10 cellular contexts compared by ENCODE assay signal in genomic region chr6:112027942-112028674, GRCh38. TPM values are rescaled to one million over a fixed set of nuclear protein-coding genes. Genes with fewer than 3 reads are reported as not detected.
DNase-seq lines count a peak whose midpoint lies in the region; ATAC-seq and TF ChIP-seq lines count a peak whose summit lies in the region.
"Had no signal": no experiment of that assay in that cellular context is flagged by ENCODE, and none has a peak within 500 bp of the region (broad histone marks: within the 10 kb centered on the region; RNA-seq: fewer than 3 reads in every experiment).

No MANE protein-coding gene starts in this region.

- H3K36me3 Mint-ChIP-seq in activated B cell treated with CpG ODN at 0.5 μM for 24 hours (ENCODE audit: low read depth): no peaks in the 10 kb centered on the region
- no peaks in the 10 kb centered on the region for H3K36me3 Mint-ChIP-seq in osteocyte (ENCODE audit: unreplicated experiment)

- H3K27ac Mint-ChIP-seq in activated B cell treated with CpG ODN at 0.5 μM for 24 hours (no peak overlapping the region), osteocyte (ENCODE audit: unreplicated experiment) (no peak overlapping the region)

- TF ChIP-seq CTCF in activated B cell treated with CpG ODN at 0.5 μM for 24 hours (IDR thresholded peaks at IDR 0.05) (no peak), osteocyte (IDR thresholded peaks at IDR 0.05) (no peak)

- POLR2A ChIA-PET in activated B cell treated with CpG ODN at 0.5 μM for 24 hours (lab: Charles Lee): interaction anchor here (0.6 kb wide), 1 partner anchor 1615 kb away, joined by 3 read pairs; no protein-coding TSS in a partner anchor

- ATAC-seq in GM21786 (IDR thresholded peaks at IDR 0.05; ENCODE audit: unreplicated experiment) (peak; percentile 72), activated B cell treated with CpG ODN at 0.5 μM for 24 hours (ENCODE audit: low read depth) (peak; percentile 50), GM21529 (IDR thresholded peaks at IDR 0.05; ENCODE audit: unreplicated experiment) (no peak)

- H3K4me3 Mint-ChIP-seq in activated B cell treated with CpG ODN at 0.5 μM for 24 hours: no peak overlapping the region
- no peak overlapping the region for H3K4me3 Mint-ChIP-seq in osteocyte (ENCODE audit: unreplicated experiment)
- H3K4me3 Mint-ChIP-seq: neural crest cell had no signal

- DNase-seq in Daoy (ENCODE audit: low read depth) (peak; percentile 17), activated B cell treated with CpG ODN at 0.5 μM for 24 hours (no peak), left kidney (ENCODE audit: low read depth, low spot score) (peak; percentile 86), NCI-H2029 (lab: John Stamatoyannopoulos, UW) (no peak), DMS53 (lab: John Stamatoyannopoulos, UW) (no peak), osteocyte (ENCODE audit: extremely low spot score, unreplicated experiment) (no peak)

- peaks cover 16% of the 10 kb centered on the region for H3K4me1 Mint-ChIP-seq in activated B cell treated with CpG ODN at 0.5 μM for 24 hours
- H3K4me1 Mint-ChIP-seq in osteocyte (ENCODE audit: unreplicated experiment): peaks cover 7% of the 10 kb centered on the region

- H3K27me3 Mint-ChIP-seq in activated B cell treated with CpG ODN at 0.5 μM for 24 hours: no peaks in the 10 kb centered on the region
- H3K27me3 Mint-ChIP-seq in osteocyte (ENCODE audit: unreplicated experiment): no peaks in the 10 kb centered on the region

- H3K9me3 Mint-ChIP-seq in activated B cell treated with CpG ODN at 0.5 μM for 24 hours: peaks cover 11% of the 10 kb centered on the region
- peaks cover 14% of the 10 kb centered on the region for H3K9me3 Mint-ChIP-seq in osteocyte (ENCODE audit: unreplicated experiment)

- CTCF ChIA-PET in activated B cell treated with CpG ODN at 0.5 μM for 24 hours (lab: Charles Lee): interaction anchor here (1.3 to 4.0 kb wide), 4 partner anchors 12 to 318 kb away, joined by 3 to 24 read pairs (median 10); no protein-coding TSS in a partner anchor

- intact Hi-C loops in activated B cell treated with CpG ODN at 0.5 μM for 24 hours (cut with micrococcal nuclease): no loop called here

RNA-seq across cellular contexts. Expression of gene CCN6, which starts 25.8 kb away (rescaled TPM):
- not detected in 2 replicates for total RNA-seq in Daoy (2014; rRNA removed; shearing (Covaris generic))
- total RNA-seq in activated B cell treated with CpG ODN at 0.5 μM for 24 hours (not detected in 2 replicates), osteocyte (not detected in 2 replicates)
- total RNA-seq: neural crest cell; T-helper 1 cell treated with Interleukin-12 subunit alpha and Interleukin-12 subunit beta and Interleukin-4 antibody, amounts not matched to agents 30 ng/mL and 1 ng/mL, for 36 hours had no signal

RNA-seq across cellular contexts. Expression of gene TUBE1, which starts 59.2 kb away (rescaled TPM):
- 22.1 and 26.4 TPM in 2 replicates for total RNA-seq in Daoy (2014; rRNA removed; shearing (Covaris generic))
- 24.1 and 28.0 TPM in 2 replicates for total RNA-seq in activated B cell treated with CpG ODN at 0.5 μM for 24 hours
- 27.2 and 27.6 TPM in 2 replicates for total RNA-seq in osteocyte

RNA-seq across cellular contexts. Expression of gene FAM229B, which starts 59.3 kb away (rescaled TPM):
- 29.6 and 31.6 TPM in 2 replicates for total RNA-seq in Daoy (2014; rRNA removed; shearing (Covaris generic))
- total RNA-seq in activated B cell treated with CpG ODN at 0.5 μM for 24 hours (2.0 and 2.6 TPM in 2 replicates), osteocyte (27.5 and 29.2 TPM in 2 replicates)

Comparison
In these comparisons a context has a peak if more than half of its experiments do, and no peak if none do; other contexts are left out.
1. DNase-seq: peak in Daoy (single experiment) and left kidney (single experiment); none in activated B cell treated with CpG ODN at 0.5 μM for 24 hours (single experiment), NCI-H2029 (single experiment), DMS53 (single experiment) and osteocyte (single experiment).